1 cellular context compared by ENCODE assay signal in the genomic region with DNA sequence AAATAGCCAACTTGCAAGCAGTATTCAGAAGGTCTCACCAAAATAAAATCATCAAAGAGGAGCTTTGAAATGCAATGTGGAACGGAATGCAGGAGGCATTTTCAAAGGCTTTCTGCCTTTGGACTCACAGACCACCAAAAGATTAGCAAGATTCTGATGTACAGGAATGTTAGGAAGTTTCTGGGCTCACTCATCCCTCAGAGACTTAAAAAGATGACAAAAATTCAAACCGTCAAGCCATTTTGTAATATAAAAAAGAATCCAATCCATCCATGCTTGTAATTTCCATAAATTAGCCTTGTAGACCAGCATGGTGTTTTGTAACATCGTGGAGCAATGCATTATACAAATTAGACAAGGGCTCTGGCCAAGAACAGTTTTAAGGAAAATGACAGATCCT.
TF ChIP-seq lines count a peak whose summit lies in the region.

No MANE protein-coding gene starts in this region.

TF ChIP-seq in HepG2, 621 proteins besides CTCF, POLR2A, EP300 and RAD21:
- TF ChIP-seq TBX2 (CRISPR knock-in tag; IDR thresholded peaks at IDR 0.05; ENCODE audit: borderline replicate concordance) = no peak
- no peak for TF ChIP-seq BRCA1 (CRISPR knock-in tag; IDR thresholded peaks at IDR 0.05)
- no peak for TF ChIP-seq ATRX (CRISPR knock-in tag; IDR thresholded peaks at IDR 0.05; ENCODE audit: borderline replicate concordance)
- no peak for TF ChIP-seq PITX1 (CRISPR knock-in tag; IDR thresholded peaks at IDR 0.05)
- TF ChIP-seq, protein P1, sequence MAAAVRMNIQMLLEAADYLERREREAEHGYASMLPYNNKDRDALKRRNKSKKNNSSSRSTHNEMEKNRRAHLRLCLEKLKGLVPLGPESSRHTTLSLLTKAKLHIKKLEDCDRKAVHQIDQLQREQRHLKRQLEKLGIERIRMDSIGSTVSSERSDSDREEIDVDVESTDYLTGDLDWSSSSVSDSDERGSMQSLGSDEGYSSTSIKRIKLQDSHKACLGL (CRISPR knock-in tag; IDR thresholded peaks at IDR 0.05) = no peak
- no peak for TF ChIP-seq ZC3H4 (CRISPR knock-in tag; IDR thresholded peaks at IDR 0.05; ENCODE audit: borderline replicate concordance)
- no peak for TF ChIP-seq ZNF777 (CRISPR knock-in tag; IDR thresholded peaks at IDR 0.05)
- no peak for TF ChIP-seq ZNF530 (CRISPR knock-in tag; IDR thresholded peaks at IDR 0.05; ENCODE audit: low read depth)
- TF ChIP-seq ZNF678 (CRISPR knock-in tag; IDR thresholded peaks at IDR 0.05) = no peak
- TF ChIP-seq, protein P2, sequence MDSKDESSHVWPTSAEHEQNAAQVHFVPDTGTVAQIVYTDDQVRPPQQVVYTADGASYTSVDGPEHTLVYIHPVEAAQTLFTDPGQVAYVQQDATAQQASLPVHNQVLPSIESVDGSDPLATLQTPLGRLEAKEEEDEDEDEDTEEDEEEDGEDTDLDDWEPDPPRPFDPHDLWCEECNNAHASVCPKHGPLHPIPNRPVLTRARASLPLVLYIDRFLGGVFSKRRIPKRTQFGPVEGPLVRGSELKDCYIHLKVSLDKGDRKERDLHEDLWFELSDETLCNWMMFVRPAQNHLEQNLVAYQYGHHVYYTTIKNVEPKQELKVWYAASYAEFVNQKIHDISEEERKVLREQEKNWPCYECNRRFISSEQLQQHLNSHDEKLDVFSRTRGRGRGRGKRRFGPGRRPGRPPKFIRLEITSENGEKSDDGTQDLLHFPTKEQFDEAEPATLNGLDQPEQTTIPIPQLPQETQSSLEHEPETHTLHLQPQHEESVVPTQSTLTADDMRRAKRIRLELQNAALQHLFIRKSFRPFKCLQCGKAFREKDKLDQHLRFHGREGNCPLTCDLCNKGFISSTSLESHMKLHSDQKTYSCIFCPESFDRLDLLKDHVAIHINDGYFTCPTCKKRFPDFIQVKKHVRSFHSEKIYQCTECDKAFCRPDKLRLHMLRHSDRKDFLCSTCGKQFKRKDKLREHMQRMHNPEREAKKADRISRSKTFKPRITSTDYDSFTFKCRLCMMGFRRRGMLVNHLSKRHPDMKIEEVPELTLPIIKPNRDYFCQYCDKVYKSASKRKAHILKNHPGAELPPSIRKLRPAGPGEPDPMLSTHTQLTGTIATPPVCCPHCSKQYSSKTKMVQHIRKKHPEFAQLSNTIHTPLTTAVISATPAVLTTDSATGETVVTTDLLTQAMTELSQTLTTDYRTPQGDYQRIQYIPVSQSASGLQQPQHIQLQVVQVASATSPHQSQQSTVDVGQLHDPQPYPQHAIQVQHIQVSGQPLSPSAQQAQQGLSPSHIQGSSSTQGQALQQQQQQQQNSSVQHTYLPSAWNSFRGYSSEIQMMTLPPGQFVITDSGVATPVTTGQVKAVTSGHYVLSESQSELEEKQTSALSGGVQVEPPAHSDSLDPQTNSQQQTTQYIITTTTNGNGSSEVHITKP (CRISPR knock-in tag; IDR thresholded peaks at IDR 0.05; ENCODE audit: low read depth) = no peak
- no peak for TF ChIP-seq PREB (CRISPR knock-in tag; IDR thresholded peaks at IDR 0.05)
- TF ChIP-seq, protein P3, sequence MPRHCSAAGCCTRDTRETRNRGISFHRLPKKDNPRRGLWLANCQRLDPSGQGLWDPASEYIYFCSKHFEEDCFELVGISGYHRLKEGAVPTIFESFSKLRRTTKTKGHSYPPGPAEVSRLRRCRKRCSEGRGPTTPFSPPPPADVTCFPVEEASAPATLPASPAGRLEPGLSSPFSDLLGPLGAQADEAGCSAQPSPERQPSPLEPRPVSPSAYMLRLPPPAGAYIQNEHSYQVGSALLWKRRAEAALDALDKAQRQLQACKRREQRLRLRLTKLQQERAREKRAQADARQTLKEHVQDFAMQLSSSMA (CRISPR knock-in tag; IDR thresholded peaks at IDR 0.05) = no peak
TF ChIP-seq in HepG2: peak in this region for 0.
